In genomic region chr2:26847663-26848335, GRCh38 we compare ENCODE assay signal across 8 cellular contexts. TPM values are rescaled to one million over a fixed set of nuclear protein-coding genes. Genes with fewer than 3 reads are reported as not detected.
DNase-seq lines count a peak whose midpoint lies in the region; ATAC-seq, FAIRE-seq and TF ChIP-seq lines count a peak whose summit lies in the region.

A gene with protein sequence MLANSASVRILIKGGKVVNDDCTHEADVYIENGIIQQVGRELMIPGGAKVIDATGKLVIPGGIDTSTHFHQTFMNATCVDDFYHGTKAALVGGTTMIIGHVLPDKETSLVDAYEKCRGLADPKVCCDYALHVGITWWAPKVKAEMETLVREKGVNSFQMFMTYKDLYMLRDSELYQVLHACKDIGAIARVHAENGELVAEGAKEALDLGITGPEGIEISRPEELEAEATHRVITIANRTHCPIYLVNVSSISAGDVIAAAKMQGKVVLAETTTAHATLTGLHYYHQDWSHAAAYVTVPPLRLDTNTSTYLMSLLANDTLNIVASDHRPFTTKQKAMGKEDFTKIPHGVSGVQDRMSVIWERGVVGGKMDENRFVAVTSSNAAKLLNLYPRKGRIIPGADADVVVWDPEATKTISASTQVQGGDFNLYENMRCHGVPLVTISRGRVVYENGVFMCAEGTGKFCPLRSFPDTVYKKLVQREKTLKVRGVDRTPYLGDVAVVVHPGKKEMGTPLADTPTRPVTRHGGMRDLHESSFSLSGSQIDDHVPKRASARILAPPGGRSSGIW (plus strand): TSS chr2:26848132. CDS start chr2:26898500, 50,368 bp downstream.

- no peaks in the 10 kb centered on the region for H3K36me3 ChIP-seq in CD4-positive, CD25-positive, alpha-beta regulatory T cell (ENCODE audit: control insufficient read depth, insufficient read depth, low read length)
- H3K36me3 ChIP-seq in endodermal cell (ENCODE audit: control insufficient read depth, insufficient read depth, low read length) (no peaks in the 10 kb centered on the region), pancreas (no peaks in the 10 kb centered on the region)

- H3K27ac Mint-ChIP-seq in CD4-positive, CD25-positive, alpha-beta regulatory T cell, result no peak within 1 kb of the TSS
- no peak within 1 kb of the TSS for H3K27ac Mint-ChIP-seq in endodermal cell

- no peak for DNase-seq in CD4-positive, CD25-positive, alpha-beta regulatory T cell
- DNase-seq in Jurkat, Clone E6-1 (ENCODE audit: low read depth, low spot score), result no peak
- DNase-seq in SK-N-DZ (ENCODE audit: low spot score), result peak; percentile 94
- peak; percentile 92 for DNase-seq in endodermal cell
- DNase-seq in pancreas, result peak in 3 of 6 donors; percentile 30 to 68 (median 56)
- DNase-seq in left colon, result no peak

- H3K9me3 Mint-ChIP-seq in CD4-positive, CD25-positive, alpha-beta regulatory T cell, result no peaks in the 10 kb centered on the region
- no peaks in the 10 kb centered on the region for H3K9me3 Mint-ChIP-seq in endodermal cell

- TF ChIP-seq CTCF in endodermal cell (conservative IDR thresholded peaks at IDR 0.05), result no peak
- no peak for TF ChIP-seq CTCF in pancreas (IDR thresholded peaks at IDR 0.05)

- no peaks in the 10 kb centered on the region for H3K36me3 Mint-ChIP-seq in CD4-positive, CD25-positive, alpha-beta regulatory T cell
- H3K36me3 Mint-ChIP-seq in endodermal cell (ENCODE audit: low read depth), result no peaks in the 10 kb centered on the region

- peak within 1 kb of the TSS; percentile 41 for H3K9ac ChIP-seq in endodermal cell (ENCODE audit: extremely low read depth, low read length, poor library complexity, severe bottlenecking)

- peaks cover 0 to 17% (median 7%) of the 10 kb centered on the region in 4 donors for H3K4me1 Mint-ChIP-seq in CD4-positive, CD25-positive, alpha-beta regulatory T cell
- H3K4me1 Mint-ChIP-seq in endodermal cell, result peaks cover 6% of the 10 kb centered on the region

- no peak within 1 kb of the TSS for H3K27ac ChIP-seq in CD4-positive, CD25-positive, alpha-beta regulatory T cell (ENCODE audit: insufficient read depth, low read length, poor library complexity, severe bottlenecking)
- H3K27ac ChIP-seq in endodermal cell (ENCODE audit: low read depth, low read length) (peak within 1 kb of the TSS; percentile 87), pancreas (no peak within 1 kb of the TSS)

- peaks cover 63% of the 10 kb centered on the region for H3K27me3 Mint-ChIP-seq in CD4-positive, CD25-positive, alpha-beta regulatory T cell
- H3K27me3 Mint-ChIP-seq in endodermal cell (ENCODE audit: insufficient read depth), result peaks cover 77% of the 10 kb centered on the region

- ATAC-seq in CD4-positive, CD25-positive, alpha-beta regulatory T cell (ENCODE audit: low read depth in 2 of 2), result no peak
- ATAC-seq in pancreas (peak in 1 of 4 donors; percentile 17), left colon (no peak), HG02973 (IDR thresholded peaks at IDR 0.05; ENCODE audit: unreplicated experiment) (no peak), GM19452 (IDR thresholded peaks at IDR 0.05; ENCODE audit: unreplicated experiment) (no peak)

- no peak for FAIRE-seq in pancreas (lab: Jason Lieb, UNC)

- H3K9me3 ChIP-seq in CD4-positive, CD25-positive, alpha-beta regulatory T cell (ENCODE audit: control insufficient read depth in 2 of 2, low read length in 2 of 2), result no peaks in the 10 kb centered on the region
- H3K9me3 ChIP-seq in endodermal cell (ENCODE audit: control insufficient read depth, low read length), result no peaks in the 10 kb centered on the region
- no peaks in the 10 kb centered on the region for H3K9me3 ChIP-seq in pancreas

- H3K4me3 ChIP-seq in CD4-positive, CD25-positive, alpha-beta regulatory T cell (ENCODE audit: low read depth, low read length), result no peak within 1 kb of the TSS
- H3K4me3 ChIP-seq in Jurkat, Clone E6-1 (ENCODE audit: low read length), result peak within 1 kb of the TSS; percentile 33
- H3K4me3 ChIP-seq in endodermal cell (ENCODE audit: low read length) (peak within 1 kb of the TSS; percentile 76), pancreas (peak within 1 kb of the TSS in 3 of 4 donors; percentile 10 to 44 (median 20))

- H3K4me1 ChIP-seq in CD4-positive, CD25-positive, alpha-beta regulatory T cell (ENCODE audit: control insufficient read depth, insufficient read depth, low read length, poor library complexity, severe bottlenecking), result peaks cover 39% of the 10 kb centered on the region
- H3K4me1 ChIP-seq in endodermal cell (ENCODE audit: control insufficient read depth, insufficient read depth, low read length) (peaks cover 4% of the 10 kb centered on the region), pancreas (peaks cover 5 to 23% (median 12%) of the 10 kb centered on the region in 3 donors)

- H3K27me3 ChIP-seq in CD4-positive, CD25-positive, alpha-beta regulatory T cell (ENCODE audit: control insufficient read depth, insufficient read depth, low read length), result peaks cover 38% of the 10 kb centered on the region
- H3K27me3 ChIP-seq in endodermal cell (ENCODE audit: control insufficient read depth, insufficient read depth, low read length, poor library complexity, severe bottlenecking) (peaks cover 81% of the 10 kb centered on the region), pancreas (peaks cover 2 to 46% (median 12%) of the 10 kb centered on the region in 4 donors)

- intact Hi-C loops in pancreas (cut with DNase I), result loop anchor here in 1 of 3 donors (5.0 to 10.0 kb wide), 2 partner anchors 95 to 167 kb away; no protein-coding TSS in a partner anchor
- intact Hi-C loops in left colon (cut with DNase I, micrococcal nuclease), result loop anchor here (5.0 to 10.0 kb wide), 3 partner anchors 87 to 167 kb away; no protein-coding TSS in a partner anchor

- peak within 1 kb of the TSS in 3 of 4 donors; percentile 38 to 82 (median 76) for H3K4me3 Mint-ChIP-seq in CD4-positive, CD25-positive, alpha-beta regulatory T cell
- H3K4me3 Mint-ChIP-seq in endodermal cell, result peak within 1 kb of the TSS; percentile 55

- WGBS in endodermal cell (ENCODE audit: insufficient coverage in 1 of 2, insufficient read length in 1 of 2), 2 experiments, result 0% methylated on average over 29 to 82 of the region's 82 CpGs
- 1 to 2% methylated on average over 22 to 82 of the region's 82 CpGs for WGBS in pancreas, 2 donors

RNA-seq across cellular contexts. Expression of the gene that starts here (rescaled TPM):
- not detected for total RNA-seq in CD4-positive, CD25-positive, alpha-beta regulatory T cell
- polyA plus RNA-seq in CD4-positive, CD25-positive, alpha-beta regulatory T cell, result not detected
- 1.6 TPM for polyA plus RNA-seq in Jurkat, Clone E6-1 (2012; ENCODE audit: insufficient read depth, insufficient read length)
- polyA plus RNA-seq in SK-N-DZ (2014; cell fraction: cytosol; rRNA removed), result 69.5 and 70.8 TPM in 2 replicates
- polyA plus RNA-seq in SK-N-DZ (2014; cell fraction: nucleus; rRNA removed), result 22.0 and 26.5 TPM in 2 replicates
- total RNA-seq in endodermal cell, result 1 to 10 TPM; 3.1 to 3.5 TPM
- 115 TPM for polyA plus RNA-seq in endodermal cell (2013, experiment 1 of 2)
- 106 TPM for polyA plus RNA-seq in endodermal cell (2013, experiment 2 of 2)
- under 1 TPM in 2 of 6 donors, not detected in 4; 0.09 to 0.12 TPM for total RNA-seq in pancreas
- under 1 TPM in 1 of 2 donors, not detected in 1; 0.02 TPM for polyA plus RNA-seq in pancreas
- total RNA-seq in left colon, result under 1 TPM in 1 of 2 donors, not detected in 1; 0.11 TPM

Comparison
In these comparisons a context has a peak if more than half of its experiments do, and no peak if none do; other contexts are left out.
1. DNase-seq: peak in SK-N-DZ (single experiment) and endodermal cell (single experiment); none in CD4-positive, CD25-positive, alpha-beta regulatory T cell (0 of 3), Jurkat, Clone E6-1 (single experiment) and left colon (0 of 2).